Comparison of ENCODE assay signal across 1 cellular context in genomic region chr1:206824327-206824726, GRCh38.
TF ChIP-seq lines count a peak whose summit lies in the region.

No MANE protein-coding gene starts in this region.

TF ChIP-seq in SK-N-SH treated with all-trans-retinoic acid at 6 μM for 48 hours, 23 proteins besides CTCF, POLR2A, EP300 and RAD21 (continued from another document):
- TF ChIP-seq, protein P1, sequence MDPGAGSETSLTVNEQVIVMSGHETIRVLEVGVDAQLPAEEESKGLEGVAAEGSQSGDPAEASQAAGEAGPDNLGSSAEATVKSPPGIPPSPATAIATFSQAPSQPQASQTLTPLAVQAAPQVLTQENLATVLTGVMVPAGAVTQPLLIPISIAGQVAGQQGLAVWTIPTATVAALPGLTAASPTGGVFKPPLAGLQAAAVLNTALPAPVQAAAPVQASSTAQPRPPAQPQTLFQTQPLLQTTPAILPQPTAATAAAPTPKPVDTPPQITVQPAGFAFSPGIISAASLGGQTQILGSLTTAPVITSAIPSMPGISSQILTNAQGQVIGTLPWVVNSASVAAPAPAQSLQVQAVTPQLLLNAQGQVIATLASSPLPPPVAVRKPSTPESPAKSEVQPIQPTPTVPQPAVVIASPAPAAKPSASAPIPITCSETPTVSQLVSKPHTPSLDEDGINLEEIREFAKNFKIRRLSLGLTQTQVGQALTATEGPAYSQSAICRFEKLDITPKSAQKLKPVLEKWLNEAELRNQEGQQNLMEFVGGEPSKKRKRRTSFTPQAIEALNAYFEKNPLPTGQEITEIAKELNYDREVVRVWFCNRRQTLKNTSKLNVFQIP (CRISPR knock-in tag; IDR thresholded peaks at IDR 0.05; ENCODE audit: borderline replicate concordance, low read depth): no peak
- TF ChIP-seq ESRRG (CRISPR knock-in tag; IDR thresholded peaks at IDR 0.05): no peak
- no peak for TF ChIP-seq PATZ1 (CRISPR knock-in tag; IDR thresholded peaks at IDR 0.05; ENCODE audit: borderline replicate concordance)
